In the genomic region with DNA sequence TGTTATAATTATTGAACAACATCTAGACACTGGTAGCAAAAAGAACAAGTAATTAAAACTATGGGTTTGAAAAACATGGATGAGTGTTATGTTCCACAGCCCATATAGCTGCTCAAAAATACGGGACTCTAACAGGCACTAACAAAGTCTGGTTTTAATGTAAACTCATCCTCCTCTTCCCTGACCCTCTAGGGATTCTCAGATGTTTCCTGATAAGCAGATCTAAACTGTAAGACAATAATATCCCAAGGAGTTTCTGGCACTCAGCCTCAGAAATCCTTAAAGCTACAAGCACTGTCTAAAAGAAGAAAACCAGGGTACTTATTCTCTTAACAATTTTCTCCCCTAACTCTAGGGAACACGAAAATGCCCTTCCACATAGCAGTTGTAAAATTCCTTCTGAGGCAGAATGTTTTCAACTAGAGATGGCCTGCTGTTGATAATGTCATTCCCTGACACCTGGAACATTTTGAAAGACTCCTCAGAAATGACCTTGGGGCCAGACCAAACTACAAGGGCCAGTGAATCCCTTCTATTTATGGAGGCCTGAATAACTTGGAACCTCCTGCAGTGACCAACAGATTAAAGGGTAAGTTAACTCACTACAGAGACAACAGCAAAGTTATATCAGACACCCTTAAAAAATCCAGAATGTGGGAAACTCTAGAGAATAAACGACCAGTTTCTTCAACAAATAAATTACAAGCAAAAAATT, we compare ENCODE assay signal across 1 cellular context.
TF ChIP-seq lines count a peak whose summit lies in the region.

No MANE protein-coding gene starts in this region.

TF ChIP-seq in IMR-90, 13 proteins besides CTCF, POLR2A, EP300 and RAD21 (continued from another document):
- TF ChIP-seq MXI1 (IDR thresholded peaks at IDR 0.05; ENCODE audit: borderline replicate concordance, low read depth, low read length) = no peak
- TF ChIP-seq CHD1 (IDR thresholded peaks at IDR 0.05; ENCODE audit: low read depth, low read length) = no peak
- TF ChIP-seq, protein P1, sequence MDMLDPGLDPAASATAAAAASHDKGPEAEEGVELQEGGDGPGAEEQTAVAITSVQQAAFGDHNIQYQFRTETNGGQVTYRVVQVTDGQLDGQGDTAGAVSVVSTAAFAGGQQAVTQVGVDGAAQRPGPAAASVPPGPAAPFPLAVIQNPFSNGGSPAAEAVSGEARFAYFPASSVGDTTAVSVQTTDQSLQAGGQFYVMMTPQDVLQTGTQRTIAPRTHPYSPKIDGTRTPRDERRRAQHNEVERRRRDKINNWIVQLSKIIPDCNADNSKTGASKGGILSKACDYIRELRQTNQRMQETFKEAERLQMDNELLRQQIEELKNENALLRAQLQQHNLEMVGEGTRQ (IDR thresholded peaks at IDR 0.05; ENCODE audit: low read depth, low read length) = no peak
